ENCODE assay signal across 21 cellular contexts in genomic region chr21:45113543-45113942, GRCh38.
"Had no signal": no experiment of that assay in that cellular context is flagged by ENCODE, and none has a peak within 500 bp of the region (broad histone marks: within the 10 kb centered on the region; RNA-seq: fewer than 3 reads in every experiment).

No MANE protein-coding gene starts in this region.

- ATAC-seq: activated T-cell treated with anti-CD3 and anti-CD28 coated beads, Interleukin-2, amount 50 U/mL, for 4 hours; body of pancreas; left lobe of liver; naive thymus-derived CD4-positive, alpha-beta T cell; sciatic nerve had no signal

- DNase-seq: activated CD4-positive, alpha-beta T cell treated with anti-CD3 and anti-CD28 coated beads, Interleukin-2, amount 50 U/mL, for 1 hour; activated CD4-positive, CD25-positive, alpha-beta regulatory T cell treated with anti-CD3 and anti-CD28 coated beads, Interleukin-2, amount 50 U/mL, for 72 hours; activated CD8-positive, alpha-beta memory T cell treated with anti-CD3 and anti-CD28 coated beads, Interleukin-2, amount 50 U/mL, for 4 hours; activated naive CD4-positive, alpha-beta T cell treated with anti-CD3 and anti-CD28 coated beads for 36 hours; activated T-cell treated with anti-CD3 and anti-CD28 coated beads, Interleukin-2, amount 50 U/mL, for 4 hours; body of pancreas; central memory CD4-positive, alpha-beta T cell; endodermal cell; foreskin melanocyte; kidney; mammary epithelial cell; midbrain; naive thymus-derived CD4-positive, alpha-beta T cell; spleen; stimulated activated naive CD4-positive, alpha-beta T cell; T1000; uterus had no signal

- H3K4me1 Mint-ChIP-seq: endodermal cell had no signal

- H3K27ac ChIP-seq: body of pancreas, neural progenitor cell, uterus had no signal

- H3K9me3 ChIP-seq: body of pancreas, spleen, uterus had no signal

- H3K27me3 Mint-ChIP-seq: naive thymus-derived CD4-positive, alpha-beta T cell; progenitor cell of endocrine pancreas had no signal

- H3K27me3 ChIP-seq: body of pancreas, neural progenitor cell, spleen, uterus had no signal

- H3K27ac Mint-ChIP-seq: activated naive CD4-positive, alpha-beta T cell treated with anti-CD3 and anti-CD28 coated beads for 36 hours; endodermal cell; neural progenitor cell; progenitor cell of endocrine pancreas had no signal

- H3K4me1 ChIP-seq: body of pancreas had no signal

- H3K4me3 ChIP-seq: body of pancreas, neural progenitor cell, spleen, uterus had no signal

- H3K36me3 Mint-ChIP-seq: neural progenitor cell had no signal

- H3K4me3 Mint-ChIP-seq: activated naive CD4-positive, alpha-beta T cell treated with anti-CD3 and anti-CD28 coated beads for 36 hours; activated T-cell treated with anti-CD3 and anti-CD28 coated beads, Interleukin-2, amount 50 U/mL, for 4 hours; endodermal cell; naive thymus-derived CD4-positive, alpha-beta T cell; neural progenitor cell had no signal

- H3K36me3 ChIP-seq: neural progenitor cell, spleen, uterus had no signal

- H3K9me3 Mint-ChIP-seq: activated naive CD4-positive, alpha-beta T cell treated with anti-CD3 and anti-CD28 coated beads for 36 hours; activated T-cell treated with anti-CD3 and anti-CD28 coated beads, Interleukin-2, amount 50 U/mL, for 4 hours; endodermal cell; naive thymus-derived CD4-positive, alpha-beta T cell had no signal
